In genomic region chr9:127178646-127179632, GRCh38 we compare ENCODE assay signal across 14 cellular contexts. TPM values are rescaled to one million over a fixed set of nuclear protein-coding genes. Genes with fewer than 3 reads are reported as not detected.
DNase-seq lines count a peak whose midpoint lies in the region; ATAC-seq and TF ChIP-seq lines count a peak whose summit lies in the region.
"Had no signal": no experiment of that assay in that cellular context is flagged by ENCODE, and none has a peak within 500 bp of the region (broad histone marks: within the 10 kb centered on the region; RNA-seq: fewer than 3 reads in every experiment).

No MANE protein-coding gene starts in this region.

- H3K36me3 ChIP-seq in left lung, result peaks cover 0 to 3% of the 10 kb centered on the region in 2 donors
- peaks cover 0 to 19% (median 8%) of the 10 kb centered on the region in 4 donors for H3K36me3 ChIP-seq in stomach

- peak; percentile 19 for DNase-seq in DMS79 treated with DMSO at 0.1 percent for 48 hours (lab: John Stamatoyannopoulos, UW)
- DNase-seq in DMS79 (lab: John Stamatoyannopoulos, UW), result no peak
- DNase-seq in left lung, result peak in 1 of 2 donors; percentile 34
- DNase-seq in stomach, result peak; percentile 15
- no peak for DNase-seq in GM13977 (ENCODE audit: low spot score)
- DNase-seq in SHP77 treated with DMSO at 0.1 percent for 48 hours (lab: John Stamatoyannopoulos, UW), result no peak
- DNase-seq: activated gamma-delta T cell, cerebellar nuclear complex, NCI-H446 treated with DMSO at 0.1 percent for 48 hours, PC-9, T-helper 17 cell had no signal

- in situ Hi-C loops in GM13977 (cut with MboI; ENCODE audit: low pct_unique_long_range_greater_than_20kb, low sequenced_read_pairs, unreplicated experiment), result no loop called here

- H3K27me3 ChIP-seq in left lung (no peaks in the 10 kb centered on the region), stomach (no peaks in the 10 kb centered on the region)

- H3K9me3 Mint-ChIP-seq in brain, result no peaks in the 10 kb centered on the region

- H3K4me3 ChIP-seq in left lung, result no peak overlapping the region
- H3K4me3 ChIP-seq in stomach, result no peak overlapping the region
- H3K4me3 ChIP-seq: PC-9 had no signal

- no peaks in the 10 kb centered on the region for H3K9me3 ChIP-seq in left lung
- no peaks in the 10 kb centered on the region for H3K9me3 ChIP-seq in stomach

- no peak overlapping the region for H3K27ac ChIP-seq in left lung
- peak overlapping the region in 2 of 5 donors; percentile 30 to 70 for H3K27ac ChIP-seq in stomach
- H3K27ac ChIP-seq: 22Rv1, PC-9 had no signal

- H3K27me3 Mint-ChIP-seq in brain, result peaks cover 6% of the 10 kb centered on the region
- H3K27me3 Mint-ChIP-seq: T-helper 17 cell had no signal

- no peak for TF ChIP-seq EP300 in stomach (IDR thresholded peaks at IDR 0.05)

- TF ChIP-seq CTCF in brain (conservative IDR thresholded peaks at IDR 0.05) (no peak), left lung (IDR thresholded peaks at IDR 0.05) (no peak), stomach (IDR thresholded peaks at IDR 0.05) (no peak), GM13977 (IDR thresholded peaks at IDR 0.05; ENCODE audit: extremely low read depth, insufficient read depth, missing control alignments) (no peak)

- peaks cover 20% of the 10 kb centered on the region for H3K4me1 Mint-ChIP-seq in brain
- H3K4me1 Mint-ChIP-seq: T-helper 17 cell had no signal

- intact Hi-C loops in left lung (cut with DNase I) (no loop called here), stomach (cut with DNase I; ENCODE audit: low total_unique reads) (no loop called here)

- WGBS in stomach, 5 donors, result 74 to 86% (median 81%) methylated on average over 7 to 12 of the region's 12 CpGs

- peaks cover 17% of the 10 kb centered on the region for H3K36me3 Mint-ChIP-seq in brain

- H3K4me1 ChIP-seq in left lung (no peaks in the 10 kb centered on the region), stomach (peaks cover 8 to 24% (median 18%) of the 10 kb centered on the region in 4 donors)

- TF ChIP-seq POLR2A in stomach (IDR thresholded peaks at IDR 0.05), result no peak

- H3K27ac Mint-ChIP-seq in brain, result peak overlapping the region in 4 of 5 experiments; percentile 71 to 82 (median 77)
- H3K27ac Mint-ChIP-seq: T-helper 17 cell had no signal

- peak; percentile 23 for ATAC-seq in left lung
- no peak for ATAC-seq in GM19397 (IDR thresholded peaks at IDR 0.05; ENCODE audit: unreplicated experiment)
- ATAC-seq: T-helper 17 cell had no signal

- no peak overlapping the region for H3K4me3 Mint-ChIP-seq in brain
- H3K4me3 Mint-ChIP-seq: T-helper 17 cell had no signal

RNA-seq across cellular contexts. Expression of gene ANGPTL2, which starts 56.5 kb away (rescaled TPM):
- polyA plus RNA-seq in brain (ENCODE audit: insufficient read depth, low read depth, low replicate concordance), result 14.9 TPM
- 10 to 100 TPM; 22.7 to 26.2 TPM for total RNA-seq in left lung
- 10 to 100 TPM in 4 of 5 donors, 1 to 10 TPM in 1; 7.8 to 26.3 (median 14.0) TPM for total RNA-seq in stomach
- 1 to 10 TPM; 5.7 to 6.1 (median 5.7) TPM for polyA plus RNA-seq in stomach

Comparison
In these comparisons a context has a peak if more than half of its experiments do, and no peak if none do; other contexts are left out.
1. DNase-seq: peak in DMS79 treated with DMSO at 0.1 percent for 48 hours (single experiment) and stomach (single experiment); none in DMS79 (single experiment), GM13977 (single experiment) and SHP77 treated with DMSO at 0.1 percent for 48 hours (single experiment).